8 cellular contexts compared by ENCODE assay signal in the genomic region with DNA sequence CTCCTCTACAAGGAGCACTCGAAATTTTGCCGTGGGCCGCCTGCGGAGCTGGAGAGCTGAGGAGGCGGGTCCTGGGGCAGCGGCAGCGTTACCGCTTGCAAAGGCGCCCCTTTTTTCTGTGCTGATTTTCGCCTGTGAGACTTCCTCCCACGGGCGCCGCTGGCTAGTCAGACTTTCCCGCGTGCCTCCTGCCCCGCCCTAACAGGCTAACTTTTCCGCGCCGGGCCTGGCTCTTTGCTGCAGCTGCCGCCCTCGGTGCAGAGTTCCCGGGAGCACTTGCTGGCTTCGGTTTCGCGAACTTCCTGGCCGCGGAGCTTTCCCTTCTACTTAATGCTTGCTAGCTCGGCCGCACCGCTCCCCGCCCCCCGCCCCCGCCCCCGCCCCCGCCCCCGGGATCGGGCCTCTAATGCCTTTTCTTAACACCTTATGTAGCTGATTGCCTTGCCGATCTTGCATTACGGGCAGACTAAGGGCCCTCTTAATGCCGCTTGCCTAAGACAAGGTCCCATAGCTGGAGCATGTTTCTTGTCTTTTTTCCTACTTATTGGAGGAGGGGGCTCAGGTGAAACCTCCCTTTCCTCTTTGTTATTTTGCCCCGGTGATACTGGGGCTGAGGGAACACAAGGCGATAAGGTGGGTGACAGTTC.
DNase-seq lines count a peak whose midpoint lies in the region; ATAC-seq lines count a peak whose summit lies in the region.

No MANE protein-coding gene starts in this region.

- DNase-seq in DMS153 treated with DMSO at 0.1 percent for 48 hours (lab: John Stamatoyannopoulos, UW; ENCODE audit: unreplicated experiment) (peak; percentile 8), NCI-H146 (lab: John Stamatoyannopoulos, UW) (peak; percentile 11), epidermal melanocyte (ENCODE audit: insufficient read length, low spot score) (peak; percentile 45), midbrain (lab: John Stamatoyannopoulos, UW) (peak; percentile 35)
- DNase-seq in activated CD8-positive, alpha-beta memory T cell treated with anti-CD3 and anti-CD28 coated beads, Interleukin-2, amount 50 U/mL, for 1 hour (ENCODE audit: extremely low read depth): peak; percentile 33
- peak; percentile 31 for DNase-seq in stimulated activated CD8-positive, alpha-beta memory T cell treated with anti-CD3 and anti-CD28 coated beads, Interleukin-15, amount 100 ng/mL, for 1 hour (ENCODE audit: low read depth)

- no peak for ATAC-seq in HG03565 (IDR thresholded peaks at IDR 0.05; ENCODE audit: unreplicated experiment)
- ATAC-seq in HG03280 (IDR thresholded peaks at IDR 0.05; ENCODE audit: unreplicated experiment): no peak
